25 cellular contexts compared by ENCODE assay signal in the genomic region with DNA sequence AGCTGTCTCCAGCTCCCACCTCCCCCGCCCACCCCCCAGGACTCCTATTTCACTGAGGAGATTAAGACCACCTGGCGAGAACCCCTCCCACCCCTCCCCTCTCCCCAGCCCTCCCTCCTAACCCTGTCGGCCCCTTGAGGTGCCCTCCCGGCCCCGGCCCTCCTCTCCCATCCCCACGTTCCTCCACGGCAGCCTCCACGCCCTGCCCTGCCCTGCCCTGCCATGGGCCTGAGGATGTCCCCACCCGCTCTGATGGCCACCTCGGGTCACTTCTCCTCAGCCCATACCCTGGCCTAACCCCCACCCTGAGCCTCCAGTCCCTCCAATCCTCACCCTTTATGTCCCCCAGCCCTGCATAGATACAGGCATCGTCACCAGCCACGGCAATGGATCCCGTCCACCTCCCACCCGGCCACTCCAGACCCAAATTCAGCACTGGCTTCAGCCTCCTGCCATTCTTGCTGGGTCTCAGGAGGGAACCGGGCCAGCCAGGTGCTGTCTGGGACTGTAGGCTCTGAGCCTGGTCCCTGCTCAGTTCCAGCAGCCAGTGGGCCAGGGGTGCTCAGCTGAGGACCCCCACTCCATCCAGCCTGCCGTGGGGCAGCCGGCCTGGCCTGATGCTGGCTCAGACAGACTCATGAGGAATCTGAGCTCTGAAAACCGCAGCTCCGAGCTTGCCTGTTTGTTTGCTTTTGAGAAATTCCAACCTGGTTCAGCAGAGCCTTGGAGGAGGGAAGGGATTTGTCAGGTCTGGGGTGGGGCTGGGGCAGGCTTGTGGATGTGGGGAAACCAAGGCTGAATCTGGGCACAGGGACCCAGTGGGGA. TPM values are rescaled to one million over a fixed set of nuclear protein-coding genes. Genes with fewer than 3 reads are reported as not detected.
DNase-seq lines count a peak whose midpoint lies in the region; ATAC-seq, FAIRE-seq and TF ChIP-seq lines count a peak whose summit lies in the region.
"Had no signal": no experiment of that assay in that cellular context is flagged by ENCODE, and none has a peak within 500 bp of the region (broad histone marks: within the 10 kb centered on the region; RNA-seq: fewer than 3 reads in every experiment).

No MANE protein-coding gene starts in this region.

- TF ChIP-seq CTCF in A549 (IDR thresholded peaks at IDR 0.05): no peak

- H3K4me1 ChIP-seq in A549: peaks cover 18% of the 10 kb centered on the region

- DNase-seq in A549 (ENCODE audit: low read depth in 1 of 2, low spot score in 1 of 2) (peak in 1 of 2 experiments; percentile 34), HT1080 (ENCODE audit: low read depth) (peak; percentile 39), astrocyte of the hippocampus (ENCODE audit: low read depth, low spot score) (peak; percentile 86), kidney tubule cell (ENCODE audit: low spot score) (peak; percentile 7), NCI-H2171 treated with DMSO at 0.1 percent for 48 hours (lab: John Stamatoyannopoulos, UW) (no peak), NCI-H1694 treated with DMSO at 0.1 percent for 48 hours (lab: John Stamatoyannopoulos, UW) (no peak), ecto neural progenitor cell (ENCODE audit: low spot score) (no peak)
- DNase-seq in effector CD8-positive, alpha-beta T cell (lab: John Stamatoyannopoulos, UW): no peak
- DNase-seq: activated T-cell treated with anti-CD3 and anti-CD28 coated beads, Interleukin-2, amount 50 U/mL, for 48 hours; CD4-positive, CD25-positive, alpha-beta regulatory T cell; DMS153; heart right ventricle; islet precursor cell; KG1; NCI-H1092; NCI-H2107; NCI-H524 treated with DMSO at 0.1 percent for 48 hours; T-helper 17 cell had no signal

- WGBS in A549 (ENCODE audit: missing lambda C conversion rate): 55% methylated on average over 9 of the region's 19 CpGs

- H3K9me3 ChIP-seq in A549: no peaks in the 10 kb centered on the region
- H3K9me3 ChIP-seq: heart right ventricle, suprapubic skin had no signal

- H3K4me3 ChIP-seq in A549: no peak overlapping the region
- H3K4me3 ChIP-seq: cardiac muscle cell, GM23338, heart right ventricle, suprapubic skin had no signal

- ATAC-seq in A549: peak in 1 of 2 experiments; percentile 65; a peak in 3 of 6 replicates
- ATAC-seq: activated naive CD4-positive, alpha-beta T cell treated with anti-CD3 and anti-CD28 coated beads, Interleukin-2, amount 50 U/mL, for 72 hours; GM23338; heart right ventricle; T-helper 17 cell; WTC11 had no signal

- no peak for TF ChIP-seq POLR2A in A549 (IDR thresholded peaks at IDR 0.05; ENCODE audit: low read length)

- TF ChIP-seq EP300 in A549 (IDR thresholded peaks at IDR 0.05): no peak

- peak overlapping the region; percentile 59 for H3K4me2 ChIP-seq in A549
- H3K4me2 ChIP-seq: GM23338 had no signal

- no peak for FAIRE-seq in A549 (lab: Jason Lieb, UNC)
- FAIRE-seq: A204.1 had no signal

- POLR2A ChIA-PET in A549 (lab: Yijun Ruan, JAX): no interaction called here

- peak overlapping the region; percentile 46 to 82; a peak in 5 of 6 replicates for H3K27ac ChIP-seq in A549
- H3K27ac ChIP-seq: cardiac muscle cell, heart right ventricle, suprapubic skin had no signal

- CTCF ChIA-PET in A549 (lab: Yijun Ruan, JAX): interaction anchor here (0.6 to 6.0 kb wide), 3 partner anchors 20 to 160 kb away, joined by 3 to 44 read pairs (median 7); no protein-coding TSS in a partner anchor

- no peak for TF ChIP-seq RAD21 in A549 (conservative IDR thresholded peaks at IDR 0.05 in 1 of 2, IDR thresholded peaks at IDR 0.05 in 1 of 2)

TF ChIP-seq in A549, 52 proteins besides CTCF, POLR2A, EP300 and RAD21:
- TF ChIP-seq CBX8 (IDR thresholded peaks at IDR 0.05): no peak
- no peak for TF ChIP-seq CEBPB (IDR thresholded peaks at IDR 0.05)
- TF ChIP-seq, protein P1, sequence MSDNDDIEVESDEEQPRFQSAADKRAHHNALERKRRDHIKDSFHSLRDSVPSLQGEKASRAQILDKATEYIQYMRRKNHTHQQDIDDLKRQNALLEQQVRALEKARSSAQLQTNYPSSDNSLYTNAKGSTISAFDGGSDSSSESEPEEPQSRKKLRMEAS (IDR thresholded peaks at IDR 0.05): no peak
- TF ChIP-seq, protein P2, sequence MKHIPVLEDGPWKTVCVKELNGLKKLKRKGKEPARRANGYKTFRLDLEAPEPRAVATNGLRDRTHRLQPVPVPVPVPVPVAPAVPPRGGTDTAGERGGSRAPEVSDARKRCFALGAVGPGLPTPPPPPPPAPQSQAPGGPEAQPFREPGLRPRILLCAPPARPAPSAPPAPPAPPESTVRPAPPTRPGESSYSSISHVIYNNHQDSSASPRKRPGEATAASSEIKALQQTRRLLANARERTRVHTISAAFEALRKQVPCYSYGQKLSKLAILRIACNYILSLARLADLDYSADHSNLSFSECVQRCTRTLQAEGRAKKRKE (CRISPR knock-in tag; IDR thresholded peaks at IDR 0.05; ENCODE audit: low read depth): no peak
- no peak for TF ChIP-seq NR3C1 (IDR thresholded peaks at IDR 0.05)
- no peak for TF ChIP-seq SMC3 (IDR thresholded peaks at IDR 0.05)
- TF ChIP-seq, protein P3, sequence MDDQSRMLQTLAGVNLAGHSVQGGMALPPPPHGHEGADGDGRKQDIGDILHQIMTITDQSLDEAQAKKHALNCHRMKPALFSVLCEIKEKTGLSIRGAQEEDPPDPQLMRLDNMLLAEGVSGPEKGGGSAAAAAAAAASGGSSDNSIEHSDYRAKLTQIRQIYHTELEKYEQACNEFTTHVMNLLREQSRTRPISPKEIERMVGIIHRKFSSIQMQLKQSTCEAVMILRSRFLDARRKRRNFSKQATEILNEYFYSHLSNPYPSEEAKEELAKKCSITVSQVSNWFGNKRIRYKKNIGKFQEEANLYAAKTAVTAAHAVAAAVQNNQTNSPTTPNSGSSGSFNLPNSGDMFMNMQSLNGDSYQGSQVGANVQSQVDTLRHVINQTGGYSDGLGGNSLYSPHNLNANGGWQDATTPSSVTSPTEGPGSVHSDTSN (IDR thresholded peaks at IDR 0.05): no peak
- no peak for TF ChIP-seq EHMT2 (IDR thresholded peaks at IDR 0.05; ENCODE audit: low read depth)
- TF ChIP-seq TP53 (CRISPR knock-in tag; IDR thresholded peaks at IDR 0.05): no peak
- no peak for TF ChIP-seq GATA3 (IDR thresholded peaks at IDR 0.05; ENCODE audit: borderline replicate concordance)
- TF ChIP-seq PHF8 (IDR thresholded peaks at IDR 0.05; ENCODE audit: borderline replicate concordance, low read depth): no peak
- TF ChIP-seq, protein P4, sequence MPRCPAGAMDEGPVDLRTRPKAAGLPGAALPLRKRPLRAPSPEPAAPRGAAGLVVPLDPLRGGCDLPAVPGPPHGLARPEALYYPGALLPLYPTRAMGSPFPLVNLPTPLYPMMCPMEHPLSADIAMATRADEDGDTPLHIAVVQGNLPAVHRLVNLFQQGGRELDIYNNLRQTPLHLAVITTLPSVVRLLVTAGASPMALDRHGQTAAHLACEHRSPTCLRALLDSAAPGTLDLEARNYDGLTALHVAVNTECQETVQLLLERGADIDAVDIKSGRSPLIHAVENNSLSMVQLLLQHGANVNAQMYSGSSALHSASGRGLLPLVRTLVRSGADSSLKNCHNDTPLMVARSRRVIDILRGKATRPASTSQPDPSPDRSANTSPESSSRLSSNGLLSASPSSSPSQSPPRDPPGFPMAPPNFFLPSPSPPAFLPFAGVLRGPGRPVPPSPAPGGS (IDR thresholded peaks at IDR 0.05): no peak
- no peak for TF ChIP-seq RNF2 (IDR thresholded peaks at IDR 0.05; ENCODE audit: borderline replicate concordance, low read depth)
- TF ChIP-seq, protein P5, sequence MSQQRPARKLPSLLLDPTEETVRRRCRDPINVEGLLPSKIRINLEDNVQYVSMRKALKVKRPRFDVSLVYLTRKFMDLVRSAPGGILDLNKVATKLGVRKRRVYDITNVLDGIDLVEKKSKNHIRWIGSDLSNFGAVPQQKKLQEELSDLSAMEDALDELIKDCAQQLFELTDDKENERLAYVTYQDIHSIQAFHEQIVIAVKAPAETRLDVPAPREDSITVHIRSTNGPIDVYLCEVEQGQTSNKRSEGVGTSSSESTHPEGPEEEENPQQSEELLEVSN (IDR thresholded peaks at IDR 0.05; ENCODE audit: borderline replicate concordance, low read depth): no peak
- no peak for TF ChIP-seq NPAS2 (CRISPR knock-in tag; IDR thresholded peaks at IDR 0.05; ENCODE audit: borderline replicate concordance)
- TF ChIP-seq HOXB13 (CRISPR knock-in tag; IDR thresholded peaks at IDR 0.05; ENCODE audit: low read depth): no peak
- TF ChIP-seq ESRRA (IDR thresholded peaks at IDR 0.05; ENCODE audit: borderline replicate concordance, low read length): no peak
- no peak for TF ChIP-seq HOXA7 (CRISPR knock-in tag; IDR thresholded peaks at IDR 0.05)

RNA-seq across cellular contexts. Expression of a gene that starts 9.7 kb away (rescaled TPM):
- polyA plus RNA-seq in A549 (2011; rRNA removed) (0.30 and 0.66 TPM in 2 replicates), A549 (2017; fragmentation: RNase III; extraction: RNeasy Plus Mini Kit Qiagen cat#74134 plus additional on column Dnase treatment) (2.8 to 3.0 TPM (median 2.9 TPM) in 3 replicates)
- polyA plus RNA-seq in A549 (2012; cell fraction: cytosol; rRNA removed): 2.2 and 3.6 TPM in 2 replicates
- 9.3 and 10.3 TPM in 2 replicates for polyA plus RNA-seq in A549 (2012; cell fraction: nucleus; rRNA removed)
- polyA minus RNA-seq in A549 (2011; rRNA and poly(A)+ RNA removed): 0.95 and 1.8 TPM in 2 replicates
- 0.14 and 0.17 TPM in 2 replicates for total RNA-seq in HT1080 (2014; rRNA removed; shearing (Covaris generic))
- polyA plus RNA-seq in HT1080 (2015; cell fraction: cytosol; rRNA removed): 0.71 and 0.72 TPM in 2 replicates
- 0.42 and 0.82 TPM in 2 replicates for polyA plus RNA-seq in HT1080 (2015; cell fraction: nucleus; rRNA removed)
- total RNA-seq: activated naive CD4-positive, alpha-beta T cell treated with anti-CD3 and anti-CD28 coated beads, Interleukin-2, amount 50 U/mL, for 72 hours; CD4-positive, CD25-positive, alpha-beta regulatory T cell; neural crest cell; T-helper 17 cell had no signal
- polyA plus RNA-seq: CD4-positive, CD25-positive, alpha-beta regulatory T cell had no signal

RNA-seq across cellular contexts. Expression of a gene that starts 27.5 kb away (rescaled TPM):
- polyA plus RNA-seq in A549 (2011; rRNA removed): 0.06 and 0.25 TPM in 2 replicates
- polyA plus RNA-seq in A549 (2012; cell fraction: cytosol; rRNA removed): 1.3 and 2.1 TPM in 2 replicates
- polyA plus RNA-seq in A549 (2012; cell fraction: nucleus; rRNA removed): 6.6 and 10.5 TPM in 2 replicates
- polyA plus RNA-seq in A549 (2017; fragmentation: RNase III; extraction: RNeasy Plus Mini Kit Qiagen cat#74134 plus additional on column Dnase treatment): 0.48 to 1.1 TPM (median 0.63 TPM) in 3 replicates
- not detected in 2 replicates for polyA minus RNA-seq in A549 (2011; rRNA and poly(A)+ RNA removed)
- total RNA-seq in HT1080 (2014; rRNA removed; shearing (Covaris generic)): not detected in 2 replicates
- polyA plus RNA-seq in HT1080 (2015; cell fraction: cytosol; rRNA removed): 1.8 TPM in 1 of 2 replicates, not detected in the other
- polyA plus RNA-seq in HT1080 (2015; cell fraction: nucleus; rRNA removed): 1.2 and 3.5 TPM in 2 replicates
- total RNA-seq: activated naive CD4-positive, alpha-beta T cell treated with anti-CD3 and anti-CD28 coated beads, Interleukin-2, amount 50 U/mL, for 72 hours had no signal
- polyA plus RNA-seq: CD4-positive, CD25-positive, alpha-beta regulatory T cell had no signal

RNA-seq across cellular contexts. Expression of a gene that starts 36.6 kb away (rescaled TPM):
- polyA plus RNA-seq in A549 (2011; rRNA removed) (4.6 and 5.7 TPM in 2 replicates), A549 (2017; fragmentation: RNase III; extraction: RNeasy Plus Mini Kit Qiagen cat#74134 plus additional on column Dnase treatment) (10.8 to 13.9 TPM (median 12.6 TPM) in 3 replicates)
- 8.7 and 9.2 TPM in 2 replicates for polyA plus RNA-seq in A549 (2012; cell fraction: cytosol; rRNA removed)
- polyA plus RNA-seq in A549 (2012; cell fraction: nucleus; rRNA removed): 26.6 and 30.3 TPM in 2 replicates
- polyA minus RNA-seq in A549 (2011; rRNA and poly(A)+ RNA removed): 7.7 and 11.8 TPM in 2 replicates
- 2.3 and 2.8 TPM in 2 replicates for total RNA-seq in HT1080 (2014; rRNA removed; shearing (Covaris generic))
- 3.9 and 12.2 TPM in 2 replicates for polyA plus RNA-seq in HT1080 (2015; cell fraction: cytosol; rRNA removed)
- polyA plus RNA-seq in HT1080 (2015; cell fraction: nucleus; rRNA removed): 14.3 and 15.1 TPM in 2 replicates
- polyA plus RNA-seq: CD4-positive, CD25-positive, alpha-beta regulatory T cell had no signal

Comparison
In these comparisons a context has a peak if more than half of its experiments do, and no peak if none do; other contexts are left out.
1. DNase-seq: peak in HT1080 (single experiment), astrocyte of the hippocampus (single experiment) and kidney tubule cell (single experiment); none in NCI-H2171 treated with DMSO at 0.1 percent for 48 hours (single experiment), effector CD8-positive, alpha-beta T cell (single experiment), NCI-H1694 treated with DMSO at 0.1 percent for 48 hours (single experiment) and ecto neural progenitor cell (single experiment).